In the genomic region with DNA sequence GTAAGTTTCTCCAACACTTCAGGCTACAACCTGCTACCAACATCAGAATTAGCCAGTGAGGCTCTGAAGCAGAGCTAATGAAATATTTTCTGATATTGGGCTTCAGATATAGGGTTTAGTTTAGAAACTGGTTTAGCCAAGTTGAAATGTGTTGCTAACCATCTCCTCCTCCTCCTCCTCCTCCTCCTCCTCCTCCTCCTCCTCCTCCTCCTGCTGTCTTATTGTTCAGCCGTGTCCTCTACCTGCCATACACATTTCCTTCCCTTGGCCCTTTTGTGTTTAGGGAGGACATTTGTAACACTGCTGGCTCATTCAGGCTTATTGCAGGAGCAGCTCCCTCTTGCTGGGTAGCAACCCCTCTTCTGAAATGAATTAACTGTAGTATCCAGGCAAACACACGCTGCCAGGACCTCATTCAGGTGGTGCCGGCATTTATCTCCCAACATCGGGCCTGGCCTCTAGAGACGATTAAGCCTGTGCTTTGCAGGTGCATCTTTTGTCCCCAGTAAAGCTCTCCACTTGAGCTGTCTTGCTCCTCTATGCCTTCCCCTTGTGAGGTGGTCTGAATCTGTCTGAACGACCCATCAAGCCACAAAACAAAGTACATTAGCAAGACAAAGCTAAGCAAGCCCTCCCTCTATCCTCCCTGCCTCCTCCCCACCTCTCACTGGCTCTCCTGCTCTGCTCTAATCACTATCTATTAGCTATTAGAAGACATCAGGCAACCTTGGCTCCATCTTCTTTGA, we compare ENCODE assay signal across 15 cellular contexts.
A peak's percentile ranks its signal among the peaks of the same experiment; 100 is the strongest.
DNase-seq lines count a peak whose midpoint lies in the region; ATAC-seq and TF ChIP-seq lines count a peak whose summit lies in the region.
"Had no signal": no experiment of that assay in that cellular context is flagged by ENCODE, and none has a peak within 500 bp of the region (broad histone marks: within the 10 kb centered on the region; RNA-seq: fewer than 3 reads in every experiment).

No MANE protein-coding gene starts in this region.

- no peaks in the 10 kb centered on the region for H4K20me1 ChIP-seq in OCI-LY7 (ENCODE audit: insufficient read depth, low read length)

- H3K36me3 Mint-ChIP-seq in activated CD8-positive, alpha-beta T cell treated with anti-CD3 and anti-CD28 coated beads, Interleukin-2, amount 10 ng/mL, durations not matched to agents 7 days and 5 days (ENCODE audit: low read depth): peaks cover 78% of the 10 kb centered on the region
- peaks cover 15 to 69% (median 46%) of the 10 kb centered on the region in 5 donors for H3K36me3 Mint-ChIP-seq in naive thymus-derived CD4-positive, alpha-beta T cell

- no peaks in the 10 kb centered on the region for H3K27me3 Mint-ChIP-seq in activated CD8-positive, alpha-beta T cell treated with anti-CD3 and anti-CD28 coated beads, Interleukin-2, amount 10 ng/mL, durations not matched to agents 7 days and 5 days (ENCODE audit: low read depth)
- no peaks in the 10 kb centered on the region for H3K27me3 Mint-ChIP-seq in naive thymus-derived CD4-positive, alpha-beta T cell

- POLR2A ChIA-PET in activated CD8-positive, alpha-beta T cell treated with anti-CD3 and anti-CD28 coated beads, Interleukin-2, amount 10 ng/mL, durations not matched to agents 7 days and 5 days (lab: Charles Lee): no interaction called here
- POLR2A ChIA-PET in naive thymus-derived CD4-positive, alpha-beta T cell (lab: Charles Lee): interaction anchor here (0.6 to 1.1 kb wide), 2 partner anchors 9 to 17 kb away, joined by 3 read pairs; no protein-coding TSS in a partner anchor
- POLR2A ChIA-PET in OCI-LY7 (lab: Charles Lee): interaction anchor here (0.7 kb wide), 1 partner anchor 47 kb away, joined by 5 read pairs; no protein-coding TSS in a partner anchor

- H2AFZ ChIP-seq in OCI-LY7 (ENCODE audit: low read length): no peak overlapping the region

- H3K27ac Mint-ChIP-seq in activated CD8-positive, alpha-beta T cell treated with anti-CD3 and anti-CD28 coated beads, Interleukin-2, amount 10 ng/mL, durations not matched to agents 7 days and 5 days: peak overlapping the region; percentile 39
- H3K27ac Mint-ChIP-seq in naive thymus-derived CD4-positive, alpha-beta T cell: peak overlapping the region in 8 of 9 donors; percentile 10 to 85 (median 58)

- peaks cover 38% of the 10 kb centered on the region for H3K4me1 Mint-ChIP-seq in activated CD8-positive, alpha-beta T cell treated with anti-CD3 and anti-CD28 coated beads, Interleukin-2, amount 10 ng/mL, durations not matched to agents 7 days and 5 days (ENCODE audit: low read depth)
- H3K4me1 Mint-ChIP-seq in naive thymus-derived CD4-positive, alpha-beta T cell: peaks cover 31 to 68% (median 48%) of the 10 kb centered on the region in 7 donors

- H3K27me3 ChIP-seq in naive thymus-derived CD4-positive, alpha-beta T cell (ENCODE audit: control insufficient read depth in 2 of 2, insufficient read depth in 2 of 2, low read length in 2 of 2): no peaks in the 10 kb centered on the region
- no peaks in the 10 kb centered on the region for H3K27me3 ChIP-seq in SJCRH30
- H3K27me3 ChIP-seq: upper lobe of right lung had no signal

- ATAC-seq in activated CD8-positive, alpha-beta T cell treated with anti-CD3 and anti-CD28 coated beads, Interleukin-2, amount 10 ng/mL, durations not matched to agents 7 days and 5 days: no peak
- no peak for ATAC-seq in naive thymus-derived CD4-positive, alpha-beta T cell
- no peak for ATAC-seq in GM19463 (IDR thresholded peaks at IDR 0.05; ENCODE audit: unreplicated experiment)
- ATAC-seq: GM12878, left lobe of liver, upper lobe of right lung had no signal

- TF ChIP-seq CTCF in OCI-LY7 (conservative IDR thresholded peaks at IDR 0.05; ENCODE audit: low read length): no peak

- no peak overlapping the region for H3K4me3 ChIP-seq in naive thymus-derived CD4-positive, alpha-beta T cell (ENCODE audit: low read length)
- H3K4me3 ChIP-seq in OCI-LY7 (ENCODE audit: low read depth, low read length, poor library complexity, severe bottlenecking): no peak overlapping the region
- no peak overlapping the region for H3K4me3 ChIP-seq in SJCRH30
- H3K4me3 ChIP-seq: cardiac muscle cell, GM12878, upper lobe of right lung had no signal

- intact Hi-C loops in naive thymus-derived CD4-positive, alpha-beta T cell (cut with micrococcal nuclease): no loop called here
- intact Hi-C loops in OCI-LY7 (cut with micrococcal nuclease; ENCODE audit: unreplicated experiment): no loop called here

- H3K4me2 ChIP-seq in OCI-LY7 (ENCODE audit: low read length): no peak overlapping the region

- BruUV-seq in OCI-LY7 (replicated peaks; lab: Mats Ljungman, UMichigan): no TSS peak

- no peak overlapping the region for H3K27ac ChIP-seq in naive thymus-derived CD4-positive, alpha-beta T cell (ENCODE audit: low read depth, low read length)
- H3K27ac ChIP-seq in OCI-LY7 (ENCODE audit: low read depth, low read length, poor library complexity, severe bottlenecking) (no peak overlapping the region), SJCRH30 (no peak overlapping the region)
- H3K27ac ChIP-seq: cardiac muscle cell, upper lobe of right lung had no signal

- H3K36me3 ChIP-seq in naive thymus-derived CD4-positive, alpha-beta T cell (ENCODE audit: control insufficient read depth in 2 of 3, insufficient read depth in 3 of 3, low read length in 3 of 3): peaks cover 16 to 88% (median 30%) of the 10 kb centered on the region in 3 experiments
- H3K36me3 ChIP-seq in OCI-LY7 (ENCODE audit: insufficient read depth, low read length) (peaks cover 83% of the 10 kb centered on the region), SJCRH30 (no peaks in the 10 kb centered on the region)
- H3K36me3 ChIP-seq: cardiac muscle cell had no signal

- H3K4me3 Mint-ChIP-seq in activated CD8-positive, alpha-beta T cell treated with anti-CD3 and anti-CD28 coated beads, Interleukin-2, amount 10 ng/mL, durations not matched to agents 7 days and 5 days: no peak overlapping the region
- H3K4me3 Mint-ChIP-seq in naive thymus-derived CD4-positive, alpha-beta T cell: no peak overlapping the region

- no peaks in the 10 kb centered on the region for H3K79me2 ChIP-seq in OCI-LY7 (ENCODE audit: insufficient read depth, low read depth, low read length)

- DNase-seq in DMS153 treated with DMSO at 0.1 percent for 48 hours (lab: John Stamatoyannopoulos, UW; ENCODE audit: unreplicated experiment): peak; percentile 65
- DNase-seq in NCI-H1105 treated with DMSO at 0.1 percent for 48 hours (lab: John Stamatoyannopoulos, UW): peak; percentile 96
- DNase-seq in activated CD8-positive, alpha-beta T cell treated with anti-CD3 and anti-CD28 coated beads, Interleukin-2, amount 10 ng/mL, durations not matched to agents 7 days and 5 days: no peak
- DNase-seq in naive thymus-derived CD4-positive, alpha-beta T cell: no peak
- no peak for DNase-seq in OCI-LY7 (ENCODE audit: low spot score)
- DNase-seq in SJCRH30: no peak
- DNase-seq: activated naive CD4-positive, alpha-beta T cell treated with Interleukin-2 at 50 U/mL for 16 hours; MM.1S; NCI-H69; stimulated activated CD4-positive, alpha-beta T cell treated with anti-CD3 and anti-CD28 coated beads, Interleukin-1b, Interleukin-23, amount 100 ng/mL, for 48 hours; upper lobe of right lung had no signal

- no peaks in the 10 kb centered on the region for H3K9me3 ChIP-seq in naive thymus-derived CD4-positive, alpha-beta T cell (ENCODE audit: control insufficient read depth in 2 of 3, low read length in 3 of 3)
- no peaks in the 10 kb centered on the region for H3K9me3 ChIP-seq in OCI-LY7 (ENCODE audit: low read length)
- H3K9me3 ChIP-seq in SJCRH30 (replicated peaks): no peaks in the 10 kb centered on the region
- H3K9me3 ChIP-seq: upper lobe of right lung had no signal

- H3K4me1 ChIP-seq in naive thymus-derived CD4-positive, alpha-beta T cell (ENCODE audit: control insufficient read depth in 2 of 2, insufficient read depth in 2 of 2, low read length in 2 of 2): peaks cover 8 to 30% of the 10 kb centered on the region in 2 donors
- H3K4me1 ChIP-seq in OCI-LY7 (ENCODE audit: insufficient read depth, low read length, poor library complexity, severe bottlenecking) (no peaks in the 10 kb centered on the region), SJCRH30 (no peaks in the 10 kb centered on the region)

- no peaks in the 10 kb centered on the region for H3K9me3 Mint-ChIP-seq in activated CD8-positive, alpha-beta T cell treated with anti-CD3 and anti-CD28 coated beads, Interleukin-2, amount 10 ng/mL, durations not matched to agents 7 days and 5 days (ENCODE audit: insufficient read depth)
- no peaks in the 10 kb centered on the region for H3K9me3 Mint-ChIP-seq in naive thymus-derived CD4-positive, alpha-beta T cell

- no peaks in the 10 kb centered on the region for H3K9me2 ChIP-seq in OCI-LY7 (ENCODE audit: insufficient read depth, low read length)

- CTCF ChIA-PET in activated CD8-positive, alpha-beta T cell treated with anti-CD3 and anti-CD28 coated beads, Interleukin-2, amount 10 ng/mL, durations not matched to agents 7 days and 5 days (lab: Charles Lee): interaction anchor here (1.0 to 2.8 kb wide), 4 partner anchors 9 to 73 kb away, joined by 3 to 15 read pairs (median 10); no protein-coding TSS in a partner anchor
- CTCF ChIA-PET in naive thymus-derived CD4-positive, alpha-beta T cell (lab: Charles Lee): interaction anchor here (0.6 to 1.0 kb wide), 3 partner anchors 46 to 626 kb away, joined by 3 to 4 read pairs (median 3); no protein-coding TSS in a partner anchor
- CTCF ChIA-PET in OCI-LY7 (lab: Charles Lee; ENCODE audit: unreplicated experiment): no interaction called here

Comparison
In these comparisons a context has a peak if more than half of its experiments do, and no peak if none do; other contexts are left out.
1. DNase-seq: peak in DMS153 treated with DMSO at 0.1 percent for 48 hours (single experiment) and NCI-H1105 treated with DMSO at 0.1 percent for 48 hours (single experiment); none in activated CD8-positive, alpha-beta T cell treated with anti-CD3 and anti-CD28 coated beads, Interleukin-2, amount 10 ng/mL, durations not matched to agents 7 days and 5 days (single experiment), naive thymus-derived CD4-positive, alpha-beta T cell (0 of 9), OCI-LY7 (single experiment) and SJCRH30 (0 of 2).